Comparison of ENCODE assay signal across 19 cellular contexts in the genomic region with DNA sequence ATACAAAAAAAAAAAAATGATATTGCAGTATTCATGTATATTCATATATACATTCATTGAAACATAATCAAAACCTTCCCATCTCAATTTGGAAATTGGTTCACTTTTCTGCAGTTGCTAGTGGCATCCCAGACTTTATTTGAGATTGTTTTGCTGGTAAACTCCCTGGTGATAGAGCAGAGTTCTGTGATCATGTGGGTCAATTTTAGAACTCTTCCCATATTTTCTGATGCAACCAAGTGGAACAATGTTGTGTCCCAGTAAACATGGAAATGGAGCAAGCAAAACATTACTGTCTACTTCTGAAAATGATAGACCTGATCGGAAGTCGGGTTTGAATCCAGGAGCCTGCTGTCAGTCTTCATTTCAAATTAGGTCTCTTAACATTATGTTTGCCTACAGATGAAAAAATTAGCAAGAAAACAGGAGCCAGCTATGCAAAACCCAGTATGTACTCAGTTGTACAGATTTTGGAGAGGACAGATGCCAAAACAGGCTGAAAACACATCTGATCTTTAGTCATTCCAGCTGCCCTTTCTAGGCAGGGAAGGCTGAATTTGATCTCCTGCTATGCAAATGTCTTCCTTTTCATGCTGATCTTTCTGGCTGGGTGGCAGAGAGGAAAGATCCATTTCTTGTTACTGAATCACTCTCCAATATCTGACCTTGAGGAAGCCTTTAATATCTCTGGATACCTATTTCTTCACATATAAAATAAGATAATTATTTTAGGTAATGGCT.
DNase-seq lines count a peak whose midpoint lies in the region; ATAC-seq and TF ChIP-seq lines count a peak whose summit lies in the region.
"Had no signal": no experiment of that assay in that cellular context is flagged by ENCODE, and none has a peak within 500 bp of the region (broad histone marks: within the 10 kb centered on the region; RNA-seq: fewer than 3 reads in every experiment).

No MANE protein-coding gene starts in this region.

- no peak overlapping the region for H4K5ac ChIP-seq in IMR-90 (ENCODE audit: low read depth, low read length)

- no peaks in the 10 kb centered on the region for H3K9me1 ChIP-seq in IMR-90 (ENCODE audit: insufficient read depth, low read length)

- H3K27me3 ChIP-seq in IMR-90 (ENCODE audit: control insufficient read depth, insufficient read depth, low read length) (no peaks in the 10 kb centered on the region), layer of hippocampus (ENCODE audit: control insufficient read depth, insufficient read depth, low read length) (no peaks in the 10 kb centered on the region)
- H3K27me3 ChIP-seq: right atrium auricular region had no signal

- POLR2A ChIA-PET in IMR-90 (lab: Charles Lee; ENCODE audit: unreplicated experiment): no interaction called here

- no peak overlapping the region for H2AK5ac ChIP-seq in IMR-90 (ENCODE audit: low read depth, low read length)

- H3K4me1 Mint-ChIP-seq in activated T-helper 1 cell treated with anti-CD3 and anti-CD28 coated beads, Interleukin-12 subunit alpha, Interleukin-12 subunit beta, Interleukin-2, Interleukin-4 antibody, amounts not matched to agents 30 ng/mL and 10 ng/mL and 1 ng/mL, durations not matched to agents 14 hours and 24 hours and 36 hours (ENCODE audit: low read depth): no peaks in the 10 kb centered on the region
- H3K4me1 Mint-ChIP-seq: T-helper 17 cell had no signal

- WGBS in IMR-90 (ENCODE audit: extremely low coverage in 2 of 2, insufficient read length in 1 of 2), 2 experiments: 100% methylated on average over 1 of the region's 2 CpGs; no CpG with 5 or more reads in 1 of the 2 experiments

- intact Hi-C loops in IMR-90 (cut with micrococcal nuclease): loop anchor here (10.0 kb wide), 1 partner anchor 131 kb away; no protein-coding TSS in a partner anchor
- intact Hi-C loops in activated T-helper 1 cell treated with anti-CD3 and anti-CD28 coated beads, Interleukin-12 subunit alpha, Interleukin-12 subunit beta, Interleukin-2, Interleukin-4 antibody, amounts not matched to agents 30 ng/mL and 10 ng/mL and 1 ng/mL, durations not matched to agents 14 hours and 24 hours and 36 hours (cut with micrococcal nuclease): no loop called here

- no peak overlapping the region for H3K4me3 Mint-ChIP-seq in activated T-helper 1 cell treated with anti-CD3 and anti-CD28 coated beads, Interleukin-12 subunit alpha, Interleukin-12 subunit beta, Interleukin-2, Interleukin-4 antibody, amounts not matched to agents 30 ng/mL and 10 ng/mL and 1 ng/mL, durations not matched to agents 14 hours and 24 hours and 36 hours
- H3K4me3 Mint-ChIP-seq: T-helper 17 cell had no signal

- no peak for TF ChIP-seq POLR2A in IMR-90 (IDR thresholded peaks at IDR 0.05; ENCODE audit: low read depth, low read length)

- no peaks in the 10 kb centered on the region for H3K9me3 ChIP-seq in IMR-90 (ENCODE audit: control insufficient read depth, insufficient read depth, low read length)
- H3K9me3 ChIP-seq: right atrium auricular region had no signal

- no peaks in the 10 kb centered on the region; the same call in 1 of the 2 replicates for H3K4me1 ChIP-seq in IMR-90 (ENCODE audit: control insufficient read depth, insufficient read depth, low read length)
- H3K4me1 ChIP-seq: right atrium auricular region had no signal

- dilution Hi-C loops in IMR-90 (cut with HindIII; ENCODE audit: low sequenced_read_pairs, unreplicated experiment): no loop called here

- BruUV-seq in IMR-90 (replicated peaks; lab: Mats Ljungman, UMichigan): no TSS peak

- H3K4me3 ChIP-seq in AG10803 (ENCODE audit: low read length) (no peak overlapping the region), IMR-90 (ENCODE audit: insufficient read depth, low read depth, low read length) (no peak overlapping the region), astrocyte of the spinal cord (ENCODE audit: low read depth, low read length) (no peak overlapping the region)
- H3K4me3 ChIP-seq: coronary artery, right atrium auricular region had no signal

- H3K36me3 ChIP-seq in IMR-90 (ENCODE audit: control insufficient read depth, insufficient read depth, low read length): no peaks in the 10 kb centered on the region
- H3K36me3 ChIP-seq: right atrium auricular region had no signal

- CTCF ChIA-PET in IMR-90 (lab: Yijun Ruan, JAX): no interaction called here

- H2AK9ac ChIP-seq in IMR-90 (replicated peaks; ENCODE audit: low read depth, low read length, poor library complexity): no peak overlapping the region

- TF ChIP-seq RAD21 in IMR-90 (IDR thresholded peaks at IDR 0.05; ENCODE audit: low read length): no peak

- H3K27me3 Mint-ChIP-seq in activated T-helper 1 cell treated with anti-CD3 and anti-CD28 coated beads, Interleukin-12 subunit alpha, Interleukin-12 subunit beta, Interleukin-2, Interleukin-4 antibody, amounts not matched to agents 30 ng/mL and 10 ng/mL and 1 ng/mL, durations not matched to agents 14 hours and 24 hours and 36 hours (ENCODE audit: insufficient read depth): no peaks in the 10 kb centered on the region
- H3K27me3 Mint-ChIP-seq: T-helper 17 cell had no signal

- H2BK120ac ChIP-seq in IMR-90 (ENCODE audit: low read depth, low read length): no peak overlapping the region

- H3K36me3 Mint-ChIP-seq in activated T-helper 1 cell treated with anti-CD3 and anti-CD28 coated beads, Interleukin-12 subunit alpha, Interleukin-12 subunit beta, Interleukin-2, Interleukin-4 antibody, amounts not matched to agents 30 ng/mL and 10 ng/mL and 1 ng/mL, durations not matched to agents 14 hours and 24 hours and 36 hours (ENCODE audit: low read depth): no peaks in the 10 kb centered on the region

- no peak overlapping the region for H3K9ac ChIP-seq in IMR-90 (ENCODE audit: low read depth, low read length)

- in situ Hi-C loops in IMR-90 (cut with MboI; ENCODE audit: low sequenced_read_pairs) (no loop called here), astrocyte of the spinal cord (cut with HindIII; ENCODE audit: low sequenced_read_pairs) (no loop called here)

- H2BK5ac ChIP-seq in IMR-90 (ENCODE audit: low read depth, low read length, poor library complexity, severe bottlenecking): no peak overlapping the region

- peak; percentile 86 for DNase-seq in AG10803 (ENCODE audit: low read depth)
- peak; percentile 21 for DNase-seq in IMR-90
- peak; percentile 15 for DNase-seq in astrocyte of the spinal cord (ENCODE audit: low read depth, low spot score)
- DNase-seq in COR-L47 (lab: John Stamatoyannopoulos, UW): no peak
- DNase-seq in NOMO-1 treated with dmso at 0.1 percent for 144 hours (lab: John Stamatoyannopoulos, UW; ENCODE audit: unreplicated experiment): no peak
- no peak for DNase-seq in activated T-helper 1 cell treated with anti-CD3 and anti-CD28 coated beads, Interleukin-12 subunit alpha, Interleukin-12 subunit beta, Interleukin-2, Interleukin-4 antibody, amounts not matched to agents 30 ng/mL and 10 ng/mL and 1 ng/mL, durations not matched to agents 14 hours and 24 hours and 36 hours (ENCODE audit: low spot score)
- DNase-seq: activated CD4-positive, alpha-beta T cell treated with anti-CD3 and anti-CD28 coated beads for 1 hour; activated effector memory CD4-positive, alpha-beta T cell treated with anti-CD3 and anti-CD28 coated beads, Interleukin-2, amount 50 U/mL, for 16 hours; aorta; Caco-2; GDM1; GOT3; islet precursor cell; SIG-M5; T-helper 17 cell had no signal

- H4K91ac ChIP-seq in IMR-90 (ENCODE audit: insufficient read depth, low read depth, low read length): no peak overlapping the region

- no peak overlapping the region for H3K14ac ChIP-seq in IMR-90 (replicated peaks; ENCODE audit: low read depth, low read length)

- H3K18ac ChIP-seq in IMR-90 (ENCODE audit: low read depth, low read length): no peak overlapping the region

- no peak overlapping the region for H3K4me2 ChIP-seq in IMR-90 (ENCODE audit: low read depth, low read length)

- TF ChIP-seq CTCF in AG10803 (conservative IDR thresholded peaks at IDR 0.05; ENCODE audit: low read length): no peak
- no peak for TF ChIP-seq CTCF in IMR-90 (conservative IDR thresholded peaks at IDR 0.05; ENCODE audit: low read depth, low read length)
- TF ChIP-seq CTCF in astrocyte of the spinal cord (IDR thresholded peaks at IDR 0.05; ENCODE audit: low read depth, low read length): no peak

- no peak overlapping the region for H3K27ac Mint-ChIP-seq in activated T-helper 1 cell treated with anti-CD3 and anti-CD28 coated beads, Interleukin-12 subunit alpha, Interleukin-12 subunit beta, Interleukin-2, Interleukin-4 antibody, amounts not matched to agents 30 ng/mL and 10 ng/mL and 1 ng/mL, durations not matched to agents 14 hours and 24 hours and 36 hours
- H3K27ac Mint-ChIP-seq: T-helper 17 cell had no signal

- H3K23ac ChIP-seq in IMR-90 (ENCODE audit: low read depth, low read length): no peak overlapping the region

- no peak overlapping the region for H2BK20ac ChIP-seq in IMR-90 (ENCODE audit: low read depth, low read length)

- no peaks in the 10 kb centered on the region for H4K20me1 ChIP-seq in IMR-90 (ENCODE audit: insufficient read depth, low read length)

- H2BK15ac ChIP-seq in IMR-90 (ENCODE audit: low read depth, low read length): no peak overlapping the region

- no peak overlapping the region for H2AFZ ChIP-seq in IMR-90 (replicated peaks; ENCODE audit: low read length, poor library complexity)

- H3K27ac ChIP-seq in IMR-90 (ENCODE audit: insufficient read depth, low read length) (no peak overlapping the region), layer of hippocampus (ENCODE audit: low read depth, low read length) (peak overlapping the region; percentile 33)
- H3K27ac ChIP-seq: coronary artery, right atrium auricular region had no signal

- H3K4ac ChIP-seq in IMR-90 (ENCODE audit: low read depth, low read length): no peak overlapping the region

- H3K9me3 Mint-ChIP-seq in activated T-helper 1 cell treated with anti-CD3 and anti-CD28 coated beads, Interleukin-12 subunit alpha, Interleukin-12 subunit beta, Interleukin-2, Interleukin-4 antibody, amounts not matched to agents 30 ng/mL and 10 ng/mL and 1 ng/mL, durations not matched to agents 14 hours and 24 hours and 36 hours: peaks cover 6% of the 10 kb centered on the region

- H3K56ac ChIP-seq in IMR-90 (ENCODE audit: extremely low read depth, insufficient read depth, low read length): no peak overlapping the region

- H4K8ac ChIP-seq in IMR-90 (ENCODE audit: low read depth in 2 of 2, low read length in 2 of 2): no peak overlapping the region

- ATAC-seq in IMR-90 (ENCODE audit: low read depth) (no peak), GM19397 (IDR thresholded peaks at IDR 0.05; ENCODE audit: unreplicated experiment) (no peak)
- ATAC-seq: T-helper 17 cell had no signal

- no peaks in the 10 kb centered on the region for H3K79me1 ChIP-seq in IMR-90 (ENCODE audit: low read depth in 1 of 2, low read length in 2 of 2)

TF ChIP-seq in IMR-90, 13 proteins besides CTCF, POLR2A, EP300 and RAD21 (continues in another document):
- TF ChIP-seq CHD1 (IDR thresholded peaks at IDR 0.05; ENCODE audit: low read depth, low read length) (no peak), RCOR1 (IDR thresholded peaks at IDR 0.05; ENCODE audit: insufficient replicate concordance, low read length) (no peak), MAFK (IDR thresholded peaks at IDR 0.05; ENCODE audit: low read depth, low read length) (no peak), RFX5 (IDR thresholded peaks at IDR 0.05; ENCODE audit: low read depth, low read length) (no peak), CEBPB (IDR thresholded peaks at IDR 0.05; ENCODE audit: low read depth, low read length) (no peak), BHLHE40 (IDR thresholded peaks at IDR 0.05; ENCODE audit: low read depth, low read length) (no peak)

Comparison
In these comparisons a context has a peak if more than half of its experiments do, and no peak if none do; other contexts are left out.
1. DNase-seq: peak in AG10803 (single experiment), IMR-90 (single experiment) and astrocyte of the spinal cord (single experiment); none in COR-L47 (single experiment), NOMO-1 treated with dmso at 0.1 percent for 144 hours (single experiment) and activated T-helper 1 cell treated with anti-CD3 and anti-CD28 coated beads, Interleukin-12 subunit alpha, Interleukin-12 subunit beta, Interleukin-2, Interleukin-4 antibody, amounts not matched to agents 30 ng/mL and 10 ng/mL and 1 ng/mL, durations not matched to agents 14 hours and 24 hours and 36 hours (single experiment).